ENCODE assay signal across 18 cellular contexts in genomic region chr5:115429345-115429940, GRCh38.
A peak's percentile ranks its signal among the peaks of the same experiment; 100 is the strongest.
DNase-seq lines count a peak whose midpoint lies in the region; ATAC-seq and TF ChIP-seq lines count a peak whose summit lies in the region.
"Had no signal": no experiment of that assay in that cellular context is flagged by ENCODE, and none has a peak within 500 bp of the region (broad histone marks: within the 10 kb centered on the region; RNA-seq: fewer than 3 reads in every experiment).

No MANE protein-coding gene starts in this region.

- peak; percentile 43 for DNase-seq in NCI-H748 (lab: John Stamatoyannopoulos, UW; ENCODE audit: unreplicated experiment)
- no peak for DNase-seq in NCI-H748 treated with DMSO at 0.1 percent for 48 hours (lab: John Stamatoyannopoulos, UW)
- DNase-seq in LNCaP clone FGC (ENCODE audit: low read depth): peak; percentile 84
- no peak for DNase-seq in epithelial cell of prostate (ENCODE audit: low read depth, low spot score)
- DNase-seq in stomach: no peak
- no peak for DNase-seq in NCI-H510A (lab: John Stamatoyannopoulos, UW)
- DNase-seq in hepatic stellate cell (ENCODE audit: low spot score): no peak
- DNase-seq: DMS 273 treated with DMSO at 0.1 percent for 48 hours; EL; NCI-H1436; NCI-H2081; NCI-H2227 treated with DMSO at 0.1 percent for 48 hours; NCI-H524 treated with DMSO at 0.1 percent for 48 hours; NK-92 treated with Interleukin-12 subunit alpha and Interleukin-12 subunit beta, amount 100 ng/mL, for 24 hours; SJCRH30 had no signal

- ATAC-seq in GM19397 (IDR thresholded peaks at IDR 0.05; ENCODE audit: unreplicated experiment): no peak

- no peak for TF ChIP-seq POLR2A in stomach (IDR thresholded peaks at IDR 0.05)

- intact Hi-C loops in stomach (cut with DNase I; ENCODE audit: low total_unique reads): no loop called here

- H3K27me3 ChIP-seq in stomach: no peaks in the 10 kb centered on the region
- H3K27me3 ChIP-seq: SJCRH30 had no signal

- TF ChIP-seq CTCF in LNCaP clone FGC (IDR thresholded peaks at IDR 0.05; ENCODE audit: control insufficient read depth, extremely low read depth, insufficient read depth) (no peak), stomach (IDR thresholded peaks at IDR 0.05) (no peak)

- H3K27ac ChIP-seq in epithelial cell of prostate: peak overlapping the region; percentile 38
- peak overlapping the region in 3 of 5 donors; percentile 6 to 42 (median 33) for H3K27ac ChIP-seq in stomach
- H3K27ac ChIP-seq: RWPE1, SJCRH30 had no signal

- H3K9me3 ChIP-seq in stomach: no peaks in the 10 kb centered on the region
- H3K9me3 ChIP-seq: HAP-1 had no signal

- TF ChIP-seq EP300 in stomach (IDR thresholded peaks at IDR 0.05): no peak

- no peaks in the 10 kb centered on the region for H3K36me3 ChIP-seq in stomach
- H3K36me3 ChIP-seq: HAP-1, SJCRH30 had no signal

- H3K4me1 ChIP-seq in stomach: peaks cover 9 to 87% (median 35%) of the 10 kb centered on the region in 4 donors
- H3K4me1 ChIP-seq: HAP-1 had no signal

- H3K4me3 ChIP-seq in LNCaP clone FGC (ENCODE audit: low read depth, low read length) (no peak overlapping the region), stomach (no peak overlapping the region)
- H3K4me3 ChIP-seq: HAP-1, SJCRH30 had no signal

Comparison
In these comparisons a context has a peak if more than half of its experiments do, and no peak if none do; other contexts are left out.
1. DNase-seq: peak in NCI-H748 (single experiment) and LNCaP clone FGC (single experiment); none in NCI-H748 treated with DMSO at 0.1 percent for 48 hours (single experiment), epithelial cell of prostate (single experiment), stomach (single experiment), NCI-H510A (single experiment) and hepatic stellate cell (single experiment).